Comparison of ENCODE assay signal across 8 cellular contexts in genomic region chr13:19863323-19864017, GRCh38. TPM values are rescaled to one million over a fixed set of nuclear protein-coding genes. Genes with fewer than 3 reads are reported as not detected.
A peak's percentile ranks its signal among the peaks of the same experiment; 100 is the strongest.
DNase-seq lines count a peak whose midpoint lies in the region; ATAC-seq, FAIRE-seq and TF ChIP-seq lines count a peak whose summit lies in the region.

Gene ZMYM5 (minus strand): TSS chr13:19863649. CDS start chr13:19852180, 11,469 bp downstream.

- no peak for TF ChIP-seq CTCF in progenitor cell of endocrine pancreas (IDR thresholded peaks at IDR 0.05; ENCODE audit: unreplicated experiment)

- intact Hi-C loops in T-helper 1 cell treated with Interleukin-12 subunit alpha and Interleukin-12 subunit beta and Interleukin-4 antibody, amounts not matched to agents 30 ng/mL and 1 ng/mL, for 36 hours (cut with micrococcal nuclease), result loop anchor here (1.0 to 10.0 kb wide), 11 partner anchors 97 to 1811 kb away; partner anchors contain the start of genes FGF9, IFT88, MICU2 and MPHOSPH8
- intact Hi-C loops in left cardiac atrium (cut with DNase I), result loop anchor here in 1 of 2 donors (5.0 to 10.0 kb wide), 2 partner anchors 79 to 94 kb away; partner anchors contain the start of genes PSPC1 and ZMYM2

- peaks cover 5% of the 10 kb centered on the region for H3K36me3 Mint-ChIP-seq in progenitor cell of endocrine pancreas (ENCODE audit: insufficient read depth)

- TF ChIP-seq POLR2A in GM12892 (IDR thresholded peaks at IDR 0.05; ENCODE audit: low read depth, low read length), result peak; percentile 76

- DNase-seq in GM12892 (ENCODE audit: insufficient read length) (peak; percentile 89), NCI-H146 treated with DMSO at 0.1 percent for 48 hours (lab: John Stamatoyannopoulos, UW; ENCODE audit: unreplicated experiment) (peak; percentile 82), amniotic stem cell (lab: John Stamatoyannopoulos, UW) (peak; percentile 96), left cardiac atrium (peak; percentile 98), progenitor cell of endocrine pancreas (ENCODE audit: low spot score, unreplicated experiment) (peak; percentile 97), ureter (ENCODE audit: low spot score) (peak; percentile 98)

- H3K27ac Mint-ChIP-seq in progenitor cell of endocrine pancreas, result peak within 1 kb of the TSS; percentile 99

- H3K4me3 Mint-ChIP-seq in progenitor cell of endocrine pancreas (ENCODE audit: low read depth), result peak within 1 kb of the TSS; percentile 95

- no peaks in the 10 kb centered on the region for H3K9me3 Mint-ChIP-seq in progenitor cell of endocrine pancreas (ENCODE audit: low read depth)

- FAIRE-seq in GM12892 (lab: Jason Lieb, UNC), result peak; percentile 97

- peak; percentile 78 for ATAC-seq in HG02852 (IDR thresholded peaks at IDR 0.05; ENCODE audit: unreplicated experiment)
- ATAC-seq in left cardiac atrium, result peak; percentile 96 to 97

- peaks cover 20% of the 10 kb centered on the region for H3K4me1 Mint-ChIP-seq in progenitor cell of endocrine pancreas (ENCODE audit: low read depth)

- no peaks in the 10 kb centered on the region for H3K27me3 Mint-ChIP-seq in progenitor cell of endocrine pancreas

RNA-seq across cellular contexts. Expression of gene ZMYM5, which starts in this region (rescaled TPM):
- polyA plus RNA-seq in GM12892 (2012; ENCODE audit: missing spikeins), result 13.7 TPM
- total RNA-seq in T-helper 1 cell treated with Interleukin-12 subunit alpha and Interleukin-12 subunit beta and Interleukin-4 antibody, amounts not matched to agents 30 ng/mL and 1 ng/mL, for 36 hours, result 14.9 and 15.5 TPM in 2 replicates
- total RNA-seq in left cardiac atrium (1 to 10 TPM; 6.4 to 8.7 TPM), progenitor cell of endocrine pancreas (21.5 and 22.5 TPM in 2 replicates), ureter (20.8 TPM)

Comparison
In these comparisons a context has a peak if more than half of its experiments do, and no peak if none do; other contexts are left out.
1. Peak in every context shown above with its lines: DNase-seq and ATAC-seq.